Comparison of ENCODE assay signal across 1 cellular context in genomic region chr14:70567791-70568190, GRCh38.
TF ChIP-seq lines count a peak whose summit lies in the region.

No MANE protein-coding gene starts in this region.

TF ChIP-seq in endothelial cell of umbilical vein, 7 proteins besides CTCF, POLR2A, EP300 and RAD21 (continued from another document):
- TF ChIP-seq MYC (IDR thresholded peaks at IDR 0.05; ENCODE audit: low read depth, low read length): no peak
TF ChIP-seq in endothelial cell of umbilical vein: peak in this region for 0.
